1 cellular context compared by ENCODE assay signal in the genomic region with DNA sequence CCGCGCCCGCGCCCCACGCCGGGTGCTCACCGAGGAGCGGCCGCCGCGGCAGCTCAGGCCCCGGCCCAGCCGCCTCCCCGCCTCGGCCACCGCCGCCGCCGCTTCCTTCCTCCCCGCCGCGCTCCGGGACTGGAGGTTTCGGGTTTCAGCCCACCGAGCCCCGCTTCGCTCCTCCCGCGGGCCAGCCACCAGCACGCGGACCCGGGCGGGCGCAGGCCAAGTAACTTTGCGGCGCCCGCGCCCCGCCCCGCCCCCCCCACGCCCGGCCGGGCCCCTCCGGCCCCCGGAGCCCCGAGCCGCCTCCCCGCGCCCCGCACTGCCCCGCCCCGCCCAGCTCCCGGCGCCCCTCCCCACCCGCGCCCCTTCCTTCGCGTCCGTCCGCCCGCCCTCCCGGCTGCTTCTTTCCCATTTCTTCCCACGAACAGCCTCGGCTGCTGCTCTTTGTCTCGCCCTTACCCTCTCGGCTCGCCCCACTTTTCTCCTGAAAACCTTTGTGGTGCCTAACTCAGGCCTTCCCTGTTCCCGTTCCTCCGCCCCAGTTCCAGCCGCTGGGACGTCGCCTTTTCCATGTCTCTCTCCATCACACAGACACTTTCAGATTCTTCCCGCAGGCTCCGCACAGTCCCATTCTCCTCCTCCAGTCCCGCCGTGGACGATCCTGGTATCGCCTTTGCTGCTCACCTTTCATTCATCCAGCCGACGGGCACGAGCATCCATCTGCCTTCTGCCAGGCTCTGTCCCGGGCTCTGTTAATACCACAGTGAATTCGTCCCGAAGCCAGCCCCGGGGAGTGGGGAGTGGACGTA.
TF ChIP-seq lines count a peak whose summit lies in the region.

A gene with protein sequence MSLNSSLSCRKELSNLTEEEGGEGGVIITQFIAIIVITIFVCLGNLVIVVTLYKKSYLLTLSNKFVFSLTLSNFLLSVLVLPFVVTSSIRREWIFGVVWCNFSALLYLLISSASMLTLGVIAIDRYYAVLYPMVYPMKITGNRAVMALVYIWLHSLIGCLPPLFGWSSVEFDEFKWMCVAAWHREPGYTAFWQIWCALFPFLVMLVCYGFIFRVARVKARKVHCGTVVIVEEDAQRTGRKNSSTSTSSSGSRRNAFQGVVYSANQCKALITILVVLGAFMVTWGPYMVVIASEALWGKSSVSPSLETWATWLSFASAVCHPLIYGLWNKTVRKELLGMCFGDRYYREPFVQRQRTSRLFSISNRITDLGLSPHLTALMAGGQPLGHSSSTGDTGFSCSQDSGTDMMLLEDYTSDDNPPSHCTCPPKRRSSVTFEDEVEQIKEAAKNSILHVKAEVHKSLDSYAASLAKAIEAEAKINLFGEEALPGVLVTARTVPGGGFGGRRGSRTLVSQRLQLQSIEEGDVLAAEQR (minus strand): TSS at position 222 of the 806 bp plus-strand sequence. CDS start 32,080 bp downstream, outside the sequence.

TF ChIP-seq in SK-N-SH, 30 proteins besides CTCF, POLR2A, EP300 and RAD21 (continued from another document):
- TF ChIP-seq JUND (IDR thresholded peaks at IDR 0.05) (no peak), TAF1 (IDR thresholded peaks at IDR 0.05; ENCODE audit: borderline replicate concordance, low read depth, low read length) (0 out of 2 replicates have a peak, but pooled peaks have one; percentile 7), NRF1 (IDR thresholded peaks at IDR 0.05; ENCODE audit: low read depth, low read length) (no peak), RFX5 (IDR thresholded peaks at IDR 0.05; ENCODE audit: low read length) (no peak), YY1 (IDR thresholded peaks at IDR 0.05; ENCODE audit: low read depth) (no peak), SMC3 (IDR thresholded peaks at IDR 0.05; ENCODE audit: low read depth, low read length) (no peak), MXI1 (IDR thresholded peaks at IDR 0.05; ENCODE audit: low read depth, low read length) (peak; percentile 35), TCF12 (IDR thresholded peaks at IDR 0.05) (no peak), SIN3A (IDR thresholded peaks at IDR 0.05; ENCODE audit: borderline replicate concordance, low read depth, low read length) (peak; percentile 12; the same call in 1 of the 2 replicates), NFIC (IDR thresholded peaks at IDR 0.05; ENCODE audit: borderline replicate concordance) (no peak)
- TF ChIP-seq, protein P1, sequence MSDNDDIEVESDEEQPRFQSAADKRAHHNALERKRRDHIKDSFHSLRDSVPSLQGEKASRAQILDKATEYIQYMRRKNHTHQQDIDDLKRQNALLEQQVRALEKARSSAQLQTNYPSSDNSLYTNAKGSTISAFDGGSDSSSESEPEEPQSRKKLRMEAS (IDR thresholded peaks at IDR 0.05; ENCODE audit: low read depth): no peak; the same call in 1 of the 2 replicates
- TF ChIP-seq, protein P2, sequence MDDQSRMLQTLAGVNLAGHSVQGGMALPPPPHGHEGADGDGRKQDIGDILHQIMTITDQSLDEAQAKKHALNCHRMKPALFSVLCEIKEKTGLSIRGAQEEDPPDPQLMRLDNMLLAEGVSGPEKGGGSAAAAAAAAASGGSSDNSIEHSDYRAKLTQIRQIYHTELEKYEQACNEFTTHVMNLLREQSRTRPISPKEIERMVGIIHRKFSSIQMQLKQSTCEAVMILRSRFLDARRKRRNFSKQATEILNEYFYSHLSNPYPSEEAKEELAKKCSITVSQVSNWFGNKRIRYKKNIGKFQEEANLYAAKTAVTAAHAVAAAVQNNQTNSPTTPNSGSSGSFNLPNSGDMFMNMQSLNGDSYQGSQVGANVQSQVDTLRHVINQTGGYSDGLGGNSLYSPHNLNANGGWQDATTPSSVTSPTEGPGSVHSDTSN (IDR thresholded peaks at IDR 0.05): no peak
